Comparison of ENCODE assay signal across 9 cellular contexts in the genomic region with DNA sequence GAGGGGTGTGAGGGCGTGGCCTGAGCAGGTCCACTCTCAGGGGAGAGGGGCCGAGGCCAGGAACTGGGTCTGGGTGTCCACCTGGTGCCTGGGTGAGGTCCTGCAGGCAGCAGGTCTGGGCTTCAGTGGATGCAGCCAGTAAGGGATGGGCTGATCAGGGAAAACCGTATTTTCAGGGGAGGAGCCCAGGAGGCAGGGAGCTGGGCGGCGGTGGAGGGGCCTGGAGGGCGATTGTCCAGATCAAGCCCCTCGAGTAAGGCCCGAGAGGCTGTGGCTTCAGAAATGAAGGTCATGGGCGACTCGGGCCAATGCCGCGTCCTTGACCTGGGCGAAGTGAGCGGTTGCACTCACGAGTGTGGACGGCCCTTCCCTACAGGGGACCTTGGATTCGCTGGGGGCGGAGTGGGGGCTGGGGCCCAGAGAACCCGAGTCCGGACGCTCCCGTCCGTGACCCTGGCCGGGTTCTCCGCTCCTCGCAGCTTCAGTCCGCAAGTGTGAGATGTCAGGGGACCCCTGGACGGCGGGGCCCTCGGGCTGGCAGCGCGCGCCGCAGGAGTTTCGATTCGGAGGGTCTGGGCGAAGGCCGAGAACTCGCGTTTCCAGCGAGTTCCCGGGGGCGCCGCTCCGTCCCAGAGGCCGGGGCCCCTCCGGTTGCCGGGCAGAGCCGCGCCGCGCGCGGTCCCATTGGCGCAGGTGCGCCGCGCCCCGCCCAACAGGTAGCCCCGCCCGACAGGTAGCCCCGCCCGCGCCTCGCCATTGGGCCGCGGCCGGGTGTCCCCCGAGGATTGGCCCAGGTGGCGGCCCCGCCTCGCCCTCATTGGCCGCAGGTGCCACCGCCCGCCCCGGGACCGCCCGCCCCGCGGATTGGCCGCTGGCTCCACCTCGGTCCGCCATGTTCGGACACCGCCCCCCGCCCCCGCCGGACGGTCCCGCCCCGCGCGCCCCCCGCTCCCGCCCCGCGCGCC. TPM values are rescaled to one million over a fixed set of nuclear protein-coding genes. Genes with fewer than 3 reads are reported as not detected.
A peak's percentile ranks its signal among the peaks of the same experiment; 100 is the strongest.
DNase-seq lines count a peak whose midpoint lies in the region; ATAC-seq, FAIRE-seq and TF ChIP-seq lines count a peak whose summit lies in the region.
"Had no signal": no experiment of that assay in that cellular context is flagged by ENCODE, and none has a peak within 500 bp of the region (broad histone marks: within the 10 kb centered on the region; RNA-seq: fewer than 3 reads in every experiment).

A gene (plus strand): TSS at position 895 of the 965 bp plus-strand sequence. CDS start 220 bp downstream, outside the sequence.

- no peaks in the 10 kb centered on the region for H3K36me3 Mint-ChIP-seq in T-helper 2 cell treated with Interferon-gamma antibody and Interleukin-4, amounts not matched to agents 5 μg/mL and 100 μg/mL, for 36 hours (ENCODE audit: low read depth)

- peaks cover 16% of the 10 kb centered on the region for H4K20me1 ChIP-seq in K562 (replicated peaks; ENCODE audit: control insufficient read depth, insufficient read depth, low read length)

- peak within 1 kb of the TSS; percentile 79 for H3K4me3 Mint-ChIP-seq in T-helper 2 cell treated with Interferon-gamma antibody and Interleukin-4, amounts not matched to agents 5 μg/mL and 100 μg/mL, for 36 hours

- TF ChIP-seq EP300 in K562 (IDR thresholded peaks at IDR 0.05; ENCODE audit: low read length) = no peak

- ATAC-seq in K562 = peak; percentile 66
- ATAC-seq in HG02938 (IDR thresholded peaks at IDR 0.05; ENCODE audit: unreplicated experiment) = no peak

- peaks cover 9% of the 10 kb centered on the region for H3K4me1 Mint-ChIP-seq in T-helper 2 cell treated with Interferon-gamma antibody and Interleukin-4, amounts not matched to agents 5 μg/mL and 100 μg/mL, for 36 hours (ENCODE audit: low read depth)

- no peak for TF ChIP-seq POLR2A in K562 (conservative IDR thresholded peaks at IDR 0.05)

- no peak within 1 kb of the TSS for H3K9ac ChIP-seq in K562 (ENCODE audit: insufficient read depth in 1 of 2, low read depth in 2 of 2, low read length in 2 of 2)

- 0 out of 2 replicates have a peak within 1 kb of the TSS, but pooled peaks have one; percentile 2 for H3K4me2 ChIP-seq in K562 (ENCODE audit: insufficient read depth, low read length)

- H2AFZ ChIP-seq in K562 (ENCODE audit: low read depth, low read length) = no peak within 1 kb of the TSS

- TF ChIP-seq RAD21 in K562 (CRISPR knock-in tag; conservative IDR thresholded peaks at IDR 0.05 in 1 of 2, IDR thresholded peaks at IDR 0.05 in 1 of 2) = no peak

- 46% methylated on average over 32 of the region's 98 CpGs for WGBS in K562 (ENCODE audit: insufficient coverage, low coverage, missing lambda C conversion rate)

- peaks cover 0 to 66% of the 10 kb centered on the region in 2 experiments; a peak in 2 of 5 replicates for H3K4me1 ChIP-seq in K562 (replicated peaks in 1 of 2; ENCODE audit: control insufficient read depth in 2 of 2, insufficient read depth in 2 of 2, low read length in 2 of 2)

- in situ Hi-C loops in K562 (cut with MboI) = no loop called here

- no peaks in the 10 kb centered on the region for H3K9me3 Mint-ChIP-seq in T-helper 2 cell treated with Interferon-gamma antibody and Interleukin-4, amounts not matched to agents 5 μg/mL and 100 μg/mL, for 36 hours

- no TSS peak for BruUV-seq in K562 (replicated peaks; lab: Mats Ljungman, UMichigan)

- 0 out of 6 replicates have a peak, but pooled peaks of 2 of the 3 experiments have one; percentile 8 to 20 for TF ChIP-seq CTCF in K562 (IDR thresholded peaks at IDR 0.05 in 2 of 3, conservative IDR thresholded peaks at IDR 0.05 in 1 of 3; ENCODE audit: insufficient read depth in 2 of 3, low read depth in 1 of 3, low read length in 3 of 3)

- H3K27ac ChIP-seq in K562 (ENCODE audit: extremely low read depth, low read depth, low read length) = no peak within 1 kb of the TSS

- DNase-seq in NCI-H82 (lab: John Stamatoyannopoulos, UW) (peak; percentile 88), NCI-H82 treated with DMSO at 0.1 percent for 48 hours (lab: John Stamatoyannopoulos, UW; ENCODE audit: unreplicated experiment) (no peak), NAMALWA (ENCODE audit: low spot score) (peak; percentile 84), K562 (ENCODE audit: extremely low read depth in 1 of 4, low spot score in 3 of 4) (peak; percentile 45 to 77 (median 75)), iPS-NIHi7 (ENCODE audit: extremely low spot score) (peak; percentile 98)
- peak; percentile 70 for DNase-seq in T-helper 2 cell treated with Interferon-gamma antibody and Interleukin-4, amounts not matched to agents 5 μg/mL and 100 μg/mL, for 36 hours (ENCODE audit: low spot score)
- DNase-seq in stimulated activated CD4-positive, alpha-beta T cell treated with anti-CD3 and anti-CD28 coated beads, Interleukin-15, amount 100 ng/mL, for 48 hours (ENCODE audit: low read depth in 2 of 2) = peak; percentile 80 to 92
- DNase-seq: DND-41 had no signal

- no peak within 1 kb of the TSS for H3K27ac Mint-ChIP-seq in T-helper 2 cell treated with Interferon-gamma antibody and Interleukin-4, amounts not matched to agents 5 μg/mL and 100 μg/mL, for 36 hours

- peaks cover 4 to 52% of the 10 kb centered on the region in 2 experiments; a peak in 3 of 5 replicates for H3K27me3 ChIP-seq in K562 (ENCODE audit: control insufficient read depth in 2 of 2, insufficient read depth in 2 of 2, low read length in 2 of 2)

- intact Hi-C loops in K562 (cut with micrococcal nuclease) = no loop called here

- no peaks in the 10 kb centered on the region for H3K79me2 ChIP-seq in K562 (ENCODE audit: control insufficient read depth, insufficient read depth, low read length)

- peaks cover 45% of the 10 kb centered on the region for H3K27me3 Mint-ChIP-seq in T-helper 2 cell treated with Interferon-gamma antibody and Interleukin-4, amounts not matched to agents 5 μg/mL and 100 μg/mL, for 36 hours (ENCODE audit: low read depth)

- CTCF ChIA-PET in K562 (lab: Yijun Ruan, JAX; ENCODE audit: low intra/inter-chr PET ratio) = no interaction called here

- peak within 1 kb of the TSS; percentile 19; the same call in 1 of the 2 replicates for H3K4me3 ChIP-seq in K562

- peaks cover 3% of the 10 kb centered on the region for H3K9me1 ChIP-seq in K562 (ENCODE audit: control insufficient read depth, insufficient read depth, low read length)

- H3K9me3 ChIP-seq in K562 (replicated peaks; ENCODE audit: control insufficient read depth, insufficient read depth, low read depth, low read length) = no peaks in the 10 kb centered on the region

- POLR2A ChIA-PET in K562 (lab: Yijun Ruan, JAX) = no interaction called here

- H3K36me3 ChIP-seq in K562 (ENCODE audit: control insufficient read depth, insufficient read depth, low read length) = no peaks in the 10 kb centered on the region

- FAIRE-seq in K562 (lab: Jason Lieb, UNC) = no peak

TF ChIP-seq in K562, 482 proteins besides CTCF, POLR2A, EP300 and RAD21:
- no peak for TF ChIP-seq ZC3H11A (IDR thresholded peaks at IDR 0.05; ENCODE audit: low read depth, low read length)
- TF ChIP-seq NFYB (IDR thresholded peaks at IDR 0.05; ENCODE audit: extremely low read depth, insufficient read length) = peak; percentile 31
- TF ChIP-seq STAG1 (CRISPR knock-in tag; IDR thresholded peaks at IDR 0.05; ENCODE audit: borderline replicate concordance) = 0 out of 2 replicates have a peak, but pooled peaks have one; percentile 2
- peak; percentile 25 for TF ChIP-seq PCBP1 (IDR thresholded peaks at IDR 0.05; ENCODE audit: low read depth, low read length, poor library complexity, severe bottlenecking)
- no peak for TF ChIP-seq SMARCC2 (IDR thresholded peaks at IDR 0.05; ENCODE audit: low read depth)
- TF ChIP-seq NCOA2 (IDR thresholded peaks at IDR 0.05; ENCODE audit: partially characterized antibody in 2 of 2) = no peak

RNA-seq across cellular contexts. Expression of the gene that starts here (rescaled TPM):
- 5.9 and 8.3 TPM in 2 replicates for total RNA-seq in K562 (2011; cell fraction: chromatin; rRNA removed; ENCODE audit: low replicate concordance)
- total RNA-seq in K562 (2011; cell fraction: nucleolus; rRNA removed) = 4.3 and 5.5 TPM in 2 replicates
- 4.7 and 5.4 TPM in 2 replicates for total RNA-seq in K562 (2011; cell fraction: nucleoplasm; rRNA removed)
- 1.6 and 2.3 TPM in 2 replicates for total RNA-seq in K562 (2014; rRNA removed)
- total RNA-seq in K562 (2014; rRNA removed; fragmentation: Illumina TruSeq; extraction: Trizol) = 0.45 and 0.84 TPM in 2 replicates
- total RNA-seq in K562 (2015; rRNA removed; fragmentation: Illumina TruSeq; extraction: Trizol) = 0.69 and 0.83 TPM in 2 replicates
- total RNA-seq in K562 (2021) = 3.1 and 3.5 TPM in 2 replicates
- 1.7 and 1.9 TPM in 2 replicates for polyA plus RNA-seq in K562 (2011; rRNA removed)
- polyA plus RNA-seq in K562 (2011; cell fraction: cytosol; rRNA removed) = 0.87 and 2.2 TPM in 2 replicates
- 5.3 and 9.5 TPM in 2 replicates for polyA plus RNA-seq in K562 (2011; cell fraction: nucleus; rRNA removed)
- 1.2 and 4.5 TPM in 2 replicates for polyA plus RNA-seq in K562 (2012)
- polyA plus RNA-seq in K562 (2014; fragmentation: Illumina TruSeq; extraction: Trizol) = 1.3 TPM in 2 replicates
- under 1 TPM; 0.07 to 0.25 TPM for polyA plus RNA-seq in K562 (2014; fragmentation: Nextera tagmentation; extraction: Ambion mirVana)
- polyA plus RNA-seq in K562 (2014; rRNA removed) = 2.3 and 2.9 TPM in 2 replicates
- polyA minus RNA-seq in K562 (2011; rRNA and poly(A)+ RNA removed) = 0.60 and 1.4 TPM in 2 replicates
- polyA minus RNA-seq in K562 (2011; cell fraction: cytosol; rRNA and poly(A)+ RNA removed) = 1.5 and 1.8 TPM in 2 replicates
- polyA minus RNA-seq in K562 (2011; cell fraction: nucleus; rRNA and poly(A)+ RNA removed) = 0.81 and 1.7 TPM in 2 replicates
